In genomic region chr2:176854878-176855277, GRCh38 we compare ENCODE assay signal across 23 cellular contexts.
DNase-seq lines count a peak whose midpoint lies in the region; ATAC-seq lines count a peak whose summit lies in the region.
"Had no signal": no experiment of that assay in that cellular context is flagged by ENCODE, and none has a peak within 500 bp of the region (broad histone marks: within the 10 kb centered on the region; RNA-seq: fewer than 3 reads in every experiment).

No MANE protein-coding gene starts in this region.

- peak; percentile 51 for ATAC-seq in stimulated activated naive CD8-positive, alpha-beta T cell treated with anti-CD3 and anti-CD28 coated beads, Interleukin-15, amount 100 ng/mL, for 72 hours
- no peak for ATAC-seq in stimulated activated naive CD8-positive, alpha-beta T cell treated with anti-CD3 and anti-CD28 coated beads, Interleukin-15, Interleukin-2, amounts not matched to agents 100 U/mL and 50 U/mL, for 24 hours
- no peak for ATAC-seq in HG02884 (IDR thresholded peaks at IDR 0.05; ENCODE audit: unreplicated experiment)
- ATAC-seq: body of pancreas, left lobe of liver had no signal

- H3K27me3 Mint-ChIP-seq in stimulated activated naive CD8-positive, alpha-beta T cell treated with anti-CD3 and anti-CD28 coated beads, Interleukin-15, amount 100 ng/mL, for 72 hours, result no peaks in the 10 kb centered on the region
- H3K27me3 Mint-ChIP-seq in T-helper 2 cell treated with Interferon-gamma antibody and Interleukin-4, amounts not matched to agents 5 μg/mL and 100 μg/mL, for 36 hours (ENCODE audit: low read depth), result peaks cover 6% of the 10 kb centered on the region

- peaks cover 63% of the 10 kb centered on the region for H3K4me1 Mint-ChIP-seq in stimulated activated naive CD8-positive, alpha-beta T cell treated with anti-CD3 and anti-CD28 coated beads, Interleukin-15, amount 100 ng/mL, for 72 hours
- peaks cover 36% of the 10 kb centered on the region for H3K4me1 Mint-ChIP-seq in T-helper 2 cell treated with Interferon-gamma antibody and Interleukin-4, amounts not matched to agents 5 μg/mL and 100 μg/mL, for 36 hours (ENCODE audit: low read depth)
- H3K4me1 Mint-ChIP-seq: activated B cell treated with CpG ODN at 0.5 μM for 24 hours had no signal

- no peak overlapping the region for H3K27ac Mint-ChIP-seq in stimulated activated naive CD8-positive, alpha-beta T cell treated with anti-CD3 and anti-CD28 coated beads, Interleukin-15, amount 100 ng/mL, for 72 hours
- peak overlapping the region; percentile 44 for H3K27ac Mint-ChIP-seq in T-helper 2 cell treated with Interferon-gamma antibody and Interleukin-4, amounts not matched to agents 5 μg/mL and 100 μg/mL, for 36 hours
- H3K27ac Mint-ChIP-seq: activated B cell treated with CpG ODN at 0.5 μM for 24 hours; activated T-helper 1 cell treated with anti-CD3 and anti-CD28 coated beads, Interleukin-12 subunit alpha, Interleukin-12 subunit beta, Interleukin-2, Interleukin-4 antibody, amounts not matched to agents 30 ng/mL and 10 ng/mL and 1 ng/mL, durations not matched to agents 14 hours and 24 hours and 36 hours had no signal

- H3K4me3 Mint-ChIP-seq in stimulated activated naive CD8-positive, alpha-beta T cell treated with anti-CD3 and anti-CD28 coated beads, Interleukin-15, amount 100 ng/mL, for 72 hours, result no peak overlapping the region
- H3K4me3 Mint-ChIP-seq in T-helper 2 cell treated with Interferon-gamma antibody and Interleukin-4, amounts not matched to agents 5 μg/mL and 100 μg/mL, for 36 hours, result no peak overlapping the region
- H3K4me3 Mint-ChIP-seq: activated B cell treated with CpG ODN at 0.5 μM for 24 hours; activated T-helper 1 cell treated with anti-CD3 and anti-CD28 coated beads, Interleukin-12 subunit alpha, Interleukin-12 subunit beta, Interleukin-2, Interleukin-4 antibody, amounts not matched to agents 30 ng/mL and 10 ng/mL and 1 ng/mL, durations not matched to agents 14 hours and 24 hours and 36 hours; nephron had no signal

- no peaks in the 10 kb centered on the region for H3K9me3 Mint-ChIP-seq in stimulated activated naive CD8-positive, alpha-beta T cell treated with anti-CD3 and anti-CD28 coated beads, Interleukin-15, amount 100 ng/mL, for 72 hours
- H3K9me3 Mint-ChIP-seq in T-helper 2 cell treated with Interferon-gamma antibody and Interleukin-4, amounts not matched to agents 5 μg/mL and 100 μg/mL, for 36 hours, result no peaks in the 10 kb centered on the region
- H3K9me3 Mint-ChIP-seq: activated B cell treated with CpG ODN at 0.5 μM for 24 hours; activated T-helper 1 cell treated with anti-CD3 and anti-CD28 coated beads, Interleukin-12 subunit alpha, Interleukin-12 subunit beta, Interleukin-2, Interleukin-4 antibody, amounts not matched to agents 30 ng/mL and 10 ng/mL and 1 ng/mL, durations not matched to agents 14 hours and 24 hours and 36 hours; nephron had no signal

- DNase-seq in NCI-H1105 treated with DMSO at 0.1 percent for 48 hours (lab: John Stamatoyannopoulos, UW), result peak; percentile 46
- DNase-seq in NCI-H1105 (lab: John Stamatoyannopoulos, UW), result no peak
- DNase-seq in stimulated activated naive CD8-positive, alpha-beta T cell treated with anti-CD3 and anti-CD28 coated beads, Interleukin-15, amount 100 ng/mL, for 72 hours, result no peak
- DNase-seq in stimulated activated naive CD8-positive, alpha-beta T cell treated with anti-CD3 and anti-CD28 coated beads, Interleukin-15, Interleukin-2, amounts not matched to agents 100 U/mL and 50 U/mL, for 24 hours, result no peak
- DNase-seq in T-helper 2 cell treated with Interferon-gamma antibody and Interleukin-4, amounts not matched to agents 5 μg/mL and 100 μg/mL, for 36 hours (ENCODE audit: low spot score), result no peak
- DNase-seq in HK-2 (ENCODE audit: unreplicated experiment), result no peak
- no peak for DNase-seq in SKM-1 (lab: John Stamatoyannopoulos, UW; ENCODE audit: unreplicated experiment)
- DNase-seq: activated B cell treated with CpG ODN at 0.5 μM for 24 hours; AML-193; body of pancreas; foreskin fibroblast; GOT3; Karpas-422; NCI-H345; ovary; Peyer's patch; stimulated activated CD4-positive, alpha-beta T cell treated with anti-CD3 and anti-CD28 coated beads, Interleukin-4, amount 100 ng/mL, for 4 hours; stomach; T-helper 9 cell had no signal

- peaks cover 5% of the 10 kb centered on the region for H3K36me3 Mint-ChIP-seq in T-helper 2 cell treated with Interferon-gamma antibody and Interleukin-4, amounts not matched to agents 5 μg/mL and 100 μg/mL, for 36 hours (ENCODE audit: low read depth)
